Comparison of ENCODE assay signal across 16 cellular contexts in the genomic region with DNA sequence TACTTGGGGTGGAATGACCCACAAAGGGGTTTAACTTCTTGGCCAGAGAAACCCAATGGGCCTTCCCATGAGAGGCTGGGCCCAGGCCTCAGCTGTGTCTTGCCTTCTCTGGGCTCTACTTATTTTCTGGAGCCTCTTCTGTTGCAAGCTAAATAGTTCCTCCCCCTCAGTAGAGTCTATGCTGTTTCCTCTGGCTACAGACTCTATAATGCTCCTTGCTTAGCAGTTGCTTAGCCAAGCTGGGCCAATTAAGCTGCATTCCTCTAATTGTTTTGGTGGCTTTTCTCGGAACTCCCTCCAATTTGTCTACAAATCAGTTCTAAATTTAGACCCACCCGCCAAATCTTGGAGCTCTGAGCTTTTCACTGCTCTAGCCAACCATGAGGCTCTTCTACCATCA.
"Had no signal": no experiment of that assay in that cellular context is flagged by ENCODE, and none has a peak within 500 bp of the region (broad histone marks: within the 10 kb centered on the region; RNA-seq: fewer than 3 reads in every experiment).

No MANE protein-coding gene starts in this region.

- H3K27ac Mint-ChIP-seq: naive thymus-derived CD4-positive, alpha-beta T cell; nephron progenitor cell; stimulated activated effector memory CD8-positive, alpha-beta T cell treated with anti-CD3 and anti-CD28 coated beads, Interleukin-12 subunit alpha, Interleukin-12 subunit beta, amount 100 ng/mL, for 72 hours had no signal

- H3K4me3 Mint-ChIP-seq: naive thymus-derived CD4-positive, alpha-beta T cell; nephron progenitor cell; stimulated activated effector memory CD8-positive, alpha-beta T cell treated with anti-CD3 and anti-CD28 coated beads, Interleukin-12 subunit alpha, Interleukin-12 subunit beta, amount 100 ng/mL, for 72 hours had no signal

- H3K36me3 Mint-ChIP-seq: naive thymus-derived CD4-positive, alpha-beta T cell; stimulated activated effector memory CD8-positive, alpha-beta T cell treated with anti-CD3 and anti-CD28 coated beads, Interleukin-12 subunit alpha, Interleukin-12 subunit beta, amount 100 ng/mL, for 72 hours had no signal

- H3K4me3 ChIP-seq: dorsolateral prefrontal cortex, heart left ventricle, thoracic aorta, transverse colon had no signal

- DNase-seq: cortex of kidney; dorsolateral prefrontal cortex; effector CD8-positive, alpha-beta T cell; foreskin melanocyte; heart left ventricle; kidney glomerular epithelial cell; mammary epithelial cell; naive thymus-derived CD4-positive, alpha-beta T cell; nephron progenitor cell; right cardiac atrium; stimulated activated CD4-positive, alpha-beta T cell treated with anti-CD3 and anti-CD28 coated beads, Interleukin-4, amount 100 ng/mL, for 1 hour; stimulated activated CD8-positive, alpha-beta memory T cell treated with anti-CD3 and anti-CD28 coated beads, Interleukin-4, amount 100 ng/mL, for 48 hours; stimulated activated naive CD8-positive, alpha-beta T cell treated with anti-CD3 and anti-CD28 coated beads, Interleukin-15, Interleukin-2, amounts not matched to agents 100 U/mL and 50 U/mL, for 24 hours; transverse colon had no signal

- H3K9me3 Mint-ChIP-seq: nephron progenitor cell; stimulated activated effector memory CD8-positive, alpha-beta T cell treated with anti-CD3 and anti-CD28 coated beads, Interleukin-12 subunit alpha, Interleukin-12 subunit beta, amount 100 ng/mL, for 72 hours had no signal

- H3K4me1 Mint-ChIP-seq: naive thymus-derived CD4-positive, alpha-beta T cell; nephron progenitor cell; stimulated activated effector memory CD8-positive, alpha-beta T cell treated with anti-CD3 and anti-CD28 coated beads, Interleukin-12 subunit alpha, Interleukin-12 subunit beta, amount 100 ng/mL, for 72 hours had no signal
